ENCODE assay signal across 24 cellular contexts in genomic region chr4:89682808-89683207, GRCh38.
DNase-seq lines count a peak whose midpoint lies in the region; ATAC-seq and TF ChIP-seq lines count a peak whose summit lies in the region.
"Had no signal": no experiment of that assay in that cellular context is flagged by ENCODE, and none has a peak within 500 bp of the region (broad histone marks: within the 10 kb centered on the region; RNA-seq: fewer than 3 reads in every experiment).

No MANE protein-coding gene starts in this region.

- no peaks in the 10 kb centered on the region for H3K27me3 Mint-ChIP-seq in mesothelial cell of epicardium (ENCODE audit: low read depth)
- peaks cover 7% of the 10 kb centered on the region for H3K27me3 Mint-ChIP-seq in activated T-helper 1 cell treated with anti-CD3 and anti-CD28 coated beads, Interleukin-12 subunit alpha, Interleukin-12 subunit beta, Interleukin-2, Interleukin-4 antibody, amounts not matched to agents 30 ng/mL and 10 ng/mL and 1 ng/mL, durations not matched to agents 14 hours and 24 hours and 36 hours (ENCODE audit: insufficient read depth)

- H3K4me3 Mint-ChIP-seq in mesothelial cell of epicardium = peak overlapping the region; percentile 54
- no peak overlapping the region for H3K4me3 Mint-ChIP-seq in activated T-helper 1 cell treated with anti-CD3 and anti-CD28 coated beads, Interleukin-12 subunit alpha, Interleukin-12 subunit beta, Interleukin-2, Interleukin-4 antibody, amounts not matched to agents 30 ng/mL and 10 ng/mL and 1 ng/mL, durations not matched to agents 14 hours and 24 hours and 36 hours
- H3K4me3 Mint-ChIP-seq: activated naive CD8-positive, alpha-beta T cell treated with anti-CD3 and anti-CD28 coated beads, Interleukin-2, amount 10 ng/mL, durations not matched to agents 7 days and 5 days; CD8-positive, alpha-beta memory T cell; stimulated activated effector memory CD8-positive, alpha-beta T cell treated with anti-CD3 and anti-CD28 coated beads, Interleukin-12 subunit alpha, Interleukin-12 subunit beta, amount 100 ng/mL, for 72 hours; T-helper 17 cell had no signal

- peak overlapping the region; percentile 72 for H3K4me3 ChIP-seq in HUES48 (ENCODE audit: low read depth, low read length)
- peak overlapping the region; percentile 38 for H3K4me3 ChIP-seq in RWPE2 (ENCODE audit: severe bottlenecking)
- peak overlapping the region; percentile 60 for H3K4me3 ChIP-seq in epithelial cell of esophagus (ENCODE audit: low read length)
- H3K4me3 ChIP-seq: K562, SJCRH30 had no signal

- H3K27me3 ChIP-seq in HUES48 (ENCODE audit: control insufficient read depth, insufficient read depth, low read length) = no peaks in the 10 kb centered on the region
- no peaks in the 10 kb centered on the region for H3K27me3 ChIP-seq in RWPE2 (ENCODE audit: insufficient read depth, poor library complexity, severe bottlenecking)
- H3K27me3 ChIP-seq: brain microvascular endothelial cell, SJCRH30 had no signal

- no peaks in the 10 kb centered on the region for H3K9me3 ChIP-seq in HUES48 (ENCODE audit: control insufficient read depth, insufficient read depth, low read length)
- H3K9me3 ChIP-seq in RWPE2 (ENCODE audit: severe bottlenecking) = no peaks in the 10 kb centered on the region
- H3K9me3 ChIP-seq: SJCRH30 had no signal

- ATAC-seq in RWPE2 (ENCODE audit: low read depth) (no peak), HG02763 (IDR thresholded peaks at IDR 0.05; ENCODE audit: unreplicated experiment) (no peak), GM18505 (IDR thresholded peaks at IDR 0.05; ENCODE audit: unreplicated experiment) (no peak), HG02840 (IDR thresholded peaks at IDR 0.05; ENCODE audit: low FRiP score, unreplicated experiment) (no peak)
- ATAC-seq: activated CD4-positive, CD25-positive, alpha-beta regulatory T cell treated with anti-CD3 and anti-CD28 coated beads, Interleukin-2, amount 50 U/mL, for 24 hours; K562; PC-3; right cardiac atrium; stimulated activated effector memory CD8-positive, alpha-beta T cell treated with anti-CD3 and anti-CD28 coated beads, Interleukin-12 subunit alpha, Interleukin-12 subunit beta, amount 100 ng/mL, for 72 hours; T-helper 17 cell had no signal

- H3K36me3 ChIP-seq in HUES48 (ENCODE audit: control insufficient read depth, insufficient read depth, low read length) = peaks cover 17% of the 10 kb centered on the region
- peaks cover 26% of the 10 kb centered on the region for H3K36me3 ChIP-seq in RWPE2 (ENCODE audit: low read depth)
- H3K36me3 ChIP-seq: brain microvascular endothelial cell, SJCRH30 had no signal

- intact Hi-C loops in activated T-helper 1 cell treated with anti-CD3 and anti-CD28 coated beads, Interleukin-12 subunit alpha, Interleukin-12 subunit beta, Interleukin-2, Interleukin-4 antibody, amounts not matched to agents 30 ng/mL and 10 ng/mL and 1 ng/mL, durations not matched to agents 14 hours and 24 hours and 36 hours (cut with micrococcal nuclease) = no loop called here

- no peak overlapping the region for H3K9ac ChIP-seq in HUES48 (ENCODE audit: low read depth, low read length)

- H3K4me1 ChIP-seq in HUES48 (ENCODE audit: control insufficient read depth, insufficient read depth, low read length) (peaks cover 6% of the 10 kb centered on the region; the same call in 1 of the 2 replicates), RWPE2 (ENCODE audit: insufficient read depth, poor library complexity, severe bottlenecking) (peaks cover 21% of the 10 kb centered on the region)

- peaks cover 2% of the 10 kb centered on the region for H3K36me3 Mint-ChIP-seq in mesothelial cell of epicardium
- H3K36me3 Mint-ChIP-seq in activated T-helper 1 cell treated with anti-CD3 and anti-CD28 coated beads, Interleukin-12 subunit alpha, Interleukin-12 subunit beta, Interleukin-2, Interleukin-4 antibody, amounts not matched to agents 30 ng/mL and 10 ng/mL and 1 ng/mL, durations not matched to agents 14 hours and 24 hours and 36 hours (ENCODE audit: low read depth) = no peaks in the 10 kb centered on the region
- H3K36me3 Mint-ChIP-seq: activated naive CD8-positive, alpha-beta T cell treated with anti-CD3 and anti-CD28 coated beads, Interleukin-2, amount 10 ng/mL, durations not matched to agents 7 days and 5 days; CD8-positive, alpha-beta memory T cell; stimulated activated effector memory CD8-positive, alpha-beta T cell treated with anti-CD3 and anti-CD28 coated beads, Interleukin-12 subunit alpha, Interleukin-12 subunit beta, amount 100 ng/mL, for 72 hours had no signal

- H3K27ac ChIP-seq in HUES48 (ENCODE audit: low read depth, low read length) (no peak overlapping the region), RWPE2 (ENCODE audit: poor library complexity, severe bottlenecking) (peak overlapping the region; percentile 74)
- H3K27ac ChIP-seq: brain microvascular endothelial cell, HL-60, SJCRH30 had no signal

- TF ChIP-seq CTCF in RWPE2 (IDR thresholded peaks at IDR 0.05; ENCODE audit: poor library complexity, severe bottlenecking) (no peak), epithelial cell of esophagus (IDR thresholded peaks at IDR 0.05; ENCODE audit: insufficient read depth, low read depth, low read length, missing control alignments) (no peak), mesothelial cell of epicardium (IDR thresholded peaks at IDR 0.05; ENCODE audit: unreplicated experiment) (no peak)

- no peak for TF ChIP-seq POLR2A in GM18505 (IDR thresholded peaks at IDR 0.05; ENCODE audit: borderline replicate concordance, extremely low read depth, insufficient read depth, insufficient read length)

- peaks cover 5% of the 10 kb centered on the region for H3K4me1 Mint-ChIP-seq in mesothelial cell of epicardium
- H3K4me1 Mint-ChIP-seq in activated T-helper 1 cell treated with anti-CD3 and anti-CD28 coated beads, Interleukin-12 subunit alpha, Interleukin-12 subunit beta, Interleukin-2, Interleukin-4 antibody, amounts not matched to agents 30 ng/mL and 10 ng/mL and 1 ng/mL, durations not matched to agents 14 hours and 24 hours and 36 hours (ENCODE audit: low read depth) = peaks cover 5% of the 10 kb centered on the region
- H3K4me1 Mint-ChIP-seq: stimulated activated effector memory CD8-positive, alpha-beta T cell treated with anti-CD3 and anti-CD28 coated beads, Interleukin-12 subunit alpha, Interleukin-12 subunit beta, amount 100 ng/mL, for 72 hours had no signal

- no peak for DNase-seq in RWPE2 (ENCODE audit: low spot score)
- peak; percentile 15 for DNase-seq in epithelial cell of esophagus (ENCODE audit: low read depth)
- no peak for DNase-seq in mesothelial cell of epicardium (ENCODE audit: low spot score in 2 of 2, unreplicated experiment in 2 of 2)
- no peak for DNase-seq in activated T-helper 1 cell treated with anti-CD3 and anti-CD28 coated beads, Interleukin-12 subunit alpha, Interleukin-12 subunit beta, Interleukin-2, Interleukin-4 antibody, amounts not matched to agents 30 ng/mL and 10 ng/mL and 1 ng/mL, durations not matched to agents 14 hours and 24 hours and 36 hours (ENCODE audit: low spot score)
- DNase-seq: activated CD8-positive, alpha-beta memory T cell treated with anti-CD3 and anti-CD28 coated beads for 24 hours; activated naive CD8-positive, alpha-beta T cell treated with anti-CD3 and anti-CD28 coated beads, Interleukin-2, amount 10 ng/mL, durations not matched to agents 7 days and 5 days; brain microvascular endothelial cell; CD8-positive, alpha-beta memory T cell; cortex of kidney; MV-4-11; NCI-H1930; NCI-H524 treated with DMSO at 0.1 percent for 48 hours; PC-3; right cardiac atrium; SJCRH30; T-helper 17 cell had no signal

- H3K9me3 Mint-ChIP-seq in mesothelial cell of epicardium = no peaks in the 10 kb centered on the region
- H3K9me3 Mint-ChIP-seq in activated T-helper 1 cell treated with anti-CD3 and anti-CD28 coated beads, Interleukin-12 subunit alpha, Interleukin-12 subunit beta, Interleukin-2, Interleukin-4 antibody, amounts not matched to agents 30 ng/mL and 10 ng/mL and 1 ng/mL, durations not matched to agents 14 hours and 24 hours and 36 hours = no peaks in the 10 kb centered on the region
- H3K9me3 Mint-ChIP-seq: activated naive CD8-positive, alpha-beta T cell treated with anti-CD3 and anti-CD28 coated beads, Interleukin-2, amount 10 ng/mL, durations not matched to agents 7 days and 5 days; CD8-positive, alpha-beta memory T cell; stimulated activated effector memory CD8-positive, alpha-beta T cell treated with anti-CD3 and anti-CD28 coated beads, Interleukin-12 subunit alpha, Interleukin-12 subunit beta, amount 100 ng/mL, for 72 hours had no signal

- no peak overlapping the region for H3K27ac Mint-ChIP-seq in mesothelial cell of epicardium
- no peak overlapping the region for H3K27ac Mint-ChIP-seq in activated T-helper 1 cell treated with anti-CD3 and anti-CD28 coated beads, Interleukin-12 subunit alpha, Interleukin-12 subunit beta, Interleukin-2, Interleukin-4 antibody, amounts not matched to agents 30 ng/mL and 10 ng/mL and 1 ng/mL, durations not matched to agents 14 hours and 24 hours and 36 hours
- H3K27ac Mint-ChIP-seq: activated naive CD8-positive, alpha-beta T cell treated with anti-CD3 and anti-CD28 coated beads, Interleukin-2, amount 10 ng/mL, durations not matched to agents 7 days and 5 days; CD8-positive, alpha-beta memory T cell; stimulated activated effector memory CD8-positive, alpha-beta T cell treated with anti-CD3 and anti-CD28 coated beads, Interleukin-12 subunit alpha, Interleukin-12 subunit beta, amount 100 ng/mL, for 72 hours; T-helper 17 cell had no signal
